10 cellular contexts compared by ENCODE assay signal in genomic region chr3:192887047-192887446, GRCh38. TPM values are rescaled to one million over a fixed set of nuclear protein-coding genes. Genes with fewer than 3 reads are reported as not detected.
DNase-seq lines count a peak whose midpoint lies in the region; ATAC-seq, FAIRE-seq and TF ChIP-seq lines count a peak whose summit lies in the region.
"Had no signal": no experiment of that assay in that cellular context is flagged by ENCODE, and none has a peak within 500 bp of the region (broad histone marks: within the 10 kb centered on the region; RNA-seq: fewer than 3 reads in every experiment).

No MANE protein-coding gene starts in this region.

- H3K4me3 Mint-ChIP-seq in osteocyte (ENCODE audit: unreplicated experiment): no peak overlapping the region

- peaks cover 80% of the 10 kb centered on the region for H3K4me1 Mint-ChIP-seq in osteocyte (ENCODE audit: unreplicated experiment)

- no peaks in the 10 kb centered on the region for H3K36me3 Mint-ChIP-seq in osteocyte (ENCODE audit: unreplicated experiment)

- TF ChIP-seq POLR2A in H54 (IDR thresholded peaks at IDR 0.05; ENCODE audit: low read depth, low read length) (no peak), gastrocnemius medialis (IDR thresholded peaks at IDR 0.05) (no peak)

- no peaks in the 10 kb centered on the region for H3K36me3 ChIP-seq in RWPE2 (ENCODE audit: low read depth)
- H3K36me3 ChIP-seq in gastrocnemius medialis: no peaks in the 10 kb centered on the region
- H3K36me3 ChIP-seq: Peyer's patch had no signal

- no peaks in the 10 kb centered on the region for H3K27me3 ChIP-seq in RWPE2 (ENCODE audit: insufficient read depth, poor library complexity, severe bottlenecking)
- H3K27me3 ChIP-seq in gastrocnemius medialis: no peaks in the 10 kb centered on the region
- H3K27me3 ChIP-seq: Peyer's patch had no signal

- H3K4me3 ChIP-seq in RWPE2 (ENCODE audit: severe bottlenecking) (no peak overlapping the region), gastrocnemius medialis (no peak overlapping the region)

- H3K9me3 Mint-ChIP-seq in osteocyte (ENCODE audit: unreplicated experiment): no peaks in the 10 kb centered on the region

- no peak for DNase-seq in H54 (ENCODE audit: insufficient read length, low spot score)
- peak; percentile 66 for DNase-seq in RWPE2 (ENCODE audit: low spot score)
- DNase-seq in epithelial cell of prostate (ENCODE audit: low read depth, low spot score): no peak
- DNase-seq in osteocyte (ENCODE audit: extremely low spot score, unreplicated experiment): no peak
- no peak for DNase-seq in NCI-H446 treated with DMSO at 0.1 percent for 48 hours (lab: John Stamatoyannopoulos, UW)
- no peak for DNase-seq in OCI-M2 (lab: John Stamatoyannopoulos, UW; ENCODE audit: unreplicated experiment)
- no peak for DNase-seq in amniotic stem cell (lab: John Stamatoyannopoulos, UW)
- no peak for DNase-seq in gastrocnemius medialis
- DNase-seq: GF-D8, Peyer's patch had no signal

- H3K9me3 ChIP-seq in RWPE2 (ENCODE audit: severe bottlenecking): no peaks in the 10 kb centered on the region
- H3K9me3 ChIP-seq in gastrocnemius medialis: no peaks in the 10 kb centered on the region
- H3K9me3 ChIP-seq: Peyer's patch had no signal

- TF ChIP-seq CTCF in RWPE2 (IDR thresholded peaks at IDR 0.05; ENCODE audit: poor library complexity, severe bottlenecking) (no peak), osteocyte (IDR thresholded peaks at IDR 0.05) (no peak), gastrocnemius medialis (IDR thresholded peaks at IDR 0.05 in 4 of 5, conservative IDR thresholded peaks at IDR 0.05 in 1 of 5) (no peak)

- in situ Hi-C loops in gastrocnemius medialis (cut with MboI; ENCODE audit: low sequenced_read_pairs in 4 of 4): no loop called here

- H3K27ac Mint-ChIP-seq in osteocyte (ENCODE audit: unreplicated experiment): peak overlapping the region; percentile 61

- H3K27ac ChIP-seq in RWPE2 (ENCODE audit: poor library complexity, severe bottlenecking) (no peak overlapping the region), epithelial cell of prostate (peak overlapping the region; percentile 71), gastrocnemius medialis (no peak overlapping the region)

- peak; percentile 99 for FAIRE-seq in H54 (lab: Jason Lieb, UNC)

- intact Hi-C loops in gastrocnemius medialis (cut with DNase I; ENCODE audit: low total_unique reads): no loop called here

- H3K27me3 Mint-ChIP-seq in osteocyte (ENCODE audit: unreplicated experiment): no peaks in the 10 kb centered on the region

- peaks cover 81% of the 10 kb centered on the region for H3K4me1 ChIP-seq in RWPE2 (ENCODE audit: insufficient read depth, poor library complexity, severe bottlenecking)
- peaks cover 9 to 11% of the 10 kb centered on the region in 2 donors for H3K4me1 ChIP-seq in gastrocnemius medialis

- ATAC-seq in RWPE2 (ENCODE audit: low read depth) (peak; percentile 64), gastrocnemius medialis (no peak)

RNA-seq across cellular contexts. Expression of gene MB21D2, which starts 30.6 kb away (rescaled TPM):
- 5.3 and 5.5 TPM in 2 replicates for total RNA-seq in osteocyte
- total RNA-seq in gastrocnemius medialis: 1 to 10 TPM; 1.5 to 3.8 (median 2.7) TPM
